Comparison of ENCODE assay signal across 18 cellular contexts in genomic region chr6:158191032-158191431, GRCh38.
"Had no signal": no experiment of that assay in that cellular context is flagged by ENCODE, and none has a peak within 500 bp of the region (broad histone marks: within the 10 kb centered on the region; RNA-seq: fewer than 3 reads in every experiment).

No MANE protein-coding gene starts in this region.

- ATAC-seq: effector memory CD8-positive, alpha-beta T cell; heart right ventricle; left ventricle myocardium superior; right cardiac atrium; stimulated activated naive B cell treated with anti-CD40 and anti-IgM and Interleukin-4, amounts not matched to agents 10 μg/mL and 1 μg/mL and 100 μg/mL, for 72 hours had no signal

- H3K27me3 ChIP-seq: esophagus muscularis mucosa, heart right ventricle, neural progenitor cell, sigmoid colon, transverse colon had no signal

- H3K4me3 ChIP-seq: esophagus muscularis mucosa, heart right ventricle, lung, neural progenitor cell, prostate gland, sigmoid colon, transverse colon had no signal

- H3K36me3 ChIP-seq: prostate gland had no signal

- H3K9me3 ChIP-seq: esophagus muscularis mucosa, heart right ventricle, prostate gland, sigmoid colon, transverse colon had no signal

- H3K4me1 ChIP-seq: esophagus muscularis mucosa, heart right ventricle, prostate gland, sigmoid colon, transverse colon had no signal

- H3K27ac ChIP-seq: esophagus muscularis mucosa, heart right ventricle, neural progenitor cell, prostate gland, sigmoid colon, transverse colon had no signal

- DNase-seq: cerebellar nuclear complex; cortex of kidney; effector memory CD8-positive, alpha-beta T cell; glutamatergic neuron; heart right ventricle; hippocampal formation; left ventricle myocardium superior; naive B cell; right cardiac atrium; sigmoid colon; stimulated activated CD4-positive, alpha-beta T cell treated with anti-CD3 and anti-CD28 coated beads, Interleukin-15, amount 100 ng/mL, for 24 hours; stimulated activated CD4-positive, alpha-beta T cell treated with anti-CD3 and anti-CD28 coated beads, Interleukin-2, amount 100 ng/mL, for 48 hours; stimulated activated naive B cell treated with anti-CD40 and anti-IgM and Interleukin-4, amounts not matched to agents 10 μg/mL and 1 μg/mL and 100 μg/mL, for 72 hours; transverse colon had no signal
